ENCODE assay signal across 1 cellular context in genomic region chr4:77538574-77539157, GRCh38.
TF ChIP-seq lines count a peak whose summit lies in the region.

No MANE protein-coding gene starts in this region.

TF ChIP-seq in A549, 52 proteins besides CTCF, POLR2A, EP300 and RAD21 (continued from another document):
- TF ChIP-seq, protein P1, sequence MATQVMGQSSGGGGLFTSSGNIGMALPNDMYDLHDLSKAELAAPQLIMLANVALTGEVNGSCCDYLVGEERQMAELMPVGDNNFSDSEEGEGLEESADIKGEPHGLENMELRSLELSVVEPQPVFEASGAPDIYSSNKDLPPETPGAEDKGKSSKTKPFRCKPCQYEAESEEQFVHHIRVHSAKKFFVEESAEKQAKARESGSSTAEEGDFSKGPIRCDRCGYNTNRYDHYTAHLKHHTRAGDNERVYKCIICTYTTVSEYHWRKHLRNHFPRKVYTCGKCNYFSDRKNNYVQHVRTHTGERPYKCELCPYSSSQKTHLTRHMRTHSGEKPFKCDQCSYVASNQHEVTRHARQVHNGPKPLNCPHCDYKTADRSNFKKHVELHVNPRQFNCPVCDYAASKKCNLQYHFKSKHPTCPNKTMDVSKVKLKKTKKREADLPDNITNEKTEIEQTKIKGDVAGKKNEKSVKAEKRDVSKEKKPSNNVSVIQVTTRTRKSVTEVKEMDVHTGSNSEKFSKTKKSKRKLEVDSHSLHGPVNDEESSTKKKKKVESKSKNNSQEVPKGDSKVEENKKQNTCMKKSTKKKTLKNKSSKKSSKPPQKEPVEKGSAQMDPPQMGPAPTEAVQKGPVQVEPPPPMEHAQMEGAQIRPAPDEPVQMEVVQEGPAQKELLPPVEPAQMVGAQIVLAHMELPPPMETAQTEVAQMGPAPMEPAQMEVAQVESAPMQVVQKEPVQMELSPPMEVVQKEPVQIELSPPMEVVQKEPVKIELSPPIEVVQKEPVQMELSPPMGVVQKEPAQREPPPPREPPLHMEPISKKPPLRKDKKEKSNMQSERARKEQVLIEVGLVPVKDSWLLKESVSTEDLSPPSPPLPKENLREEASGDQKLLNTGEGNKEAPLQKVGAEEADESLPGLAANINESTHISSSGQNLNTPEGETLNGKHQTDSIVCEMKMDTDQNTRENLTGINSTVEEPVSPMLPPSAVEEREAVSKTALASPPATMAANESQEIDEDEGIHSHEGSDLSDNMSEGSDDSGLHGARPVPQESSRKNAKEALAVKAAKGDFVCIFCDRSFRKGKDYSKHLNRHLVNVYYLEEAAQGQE (IDR thresholded peaks at IDR 0.05): no peak
- TF ChIP-seq HMGXB4 (CRISPR knock-in tag; IDR thresholded peaks at IDR 0.05; ENCODE audit: borderline replicate concordance) (no peak), CBX2 (IDR thresholded peaks at IDR 0.05; ENCODE audit: borderline replicate concordance, low read depth) (no peak), SMC3 (IDR thresholded peaks at IDR 0.05) (no peak)
